1 cellular context compared by ENCODE assay signal in the genomic region with DNA sequence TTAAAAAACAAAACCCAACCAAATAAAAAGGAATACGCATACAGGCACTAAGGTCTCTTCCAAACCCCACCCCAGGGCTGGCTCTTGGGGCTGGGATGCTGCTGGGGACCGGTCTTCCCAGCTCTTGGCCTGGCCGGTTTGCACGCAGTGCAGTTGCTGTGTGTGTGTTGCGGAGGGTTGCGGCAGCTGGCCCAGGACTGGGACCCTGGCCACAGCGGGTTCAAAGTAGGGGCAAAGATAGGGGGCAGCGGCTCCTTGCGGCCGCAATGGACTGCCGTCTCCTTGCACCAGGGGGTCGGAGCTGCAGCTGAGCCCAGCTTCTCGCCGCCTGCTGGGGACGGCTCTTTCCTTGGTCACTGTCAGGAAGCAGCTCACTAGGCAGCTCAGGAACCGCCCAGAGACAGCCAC.
TF ChIP-seq lines count a peak whose summit lies in the region.

No MANE protein-coding gene starts in this region.

TF ChIP-seq in K562, 482 proteins besides CTCF, POLR2A, EP300 and RAD21:
- TF ChIP-seq, protein P1, sequence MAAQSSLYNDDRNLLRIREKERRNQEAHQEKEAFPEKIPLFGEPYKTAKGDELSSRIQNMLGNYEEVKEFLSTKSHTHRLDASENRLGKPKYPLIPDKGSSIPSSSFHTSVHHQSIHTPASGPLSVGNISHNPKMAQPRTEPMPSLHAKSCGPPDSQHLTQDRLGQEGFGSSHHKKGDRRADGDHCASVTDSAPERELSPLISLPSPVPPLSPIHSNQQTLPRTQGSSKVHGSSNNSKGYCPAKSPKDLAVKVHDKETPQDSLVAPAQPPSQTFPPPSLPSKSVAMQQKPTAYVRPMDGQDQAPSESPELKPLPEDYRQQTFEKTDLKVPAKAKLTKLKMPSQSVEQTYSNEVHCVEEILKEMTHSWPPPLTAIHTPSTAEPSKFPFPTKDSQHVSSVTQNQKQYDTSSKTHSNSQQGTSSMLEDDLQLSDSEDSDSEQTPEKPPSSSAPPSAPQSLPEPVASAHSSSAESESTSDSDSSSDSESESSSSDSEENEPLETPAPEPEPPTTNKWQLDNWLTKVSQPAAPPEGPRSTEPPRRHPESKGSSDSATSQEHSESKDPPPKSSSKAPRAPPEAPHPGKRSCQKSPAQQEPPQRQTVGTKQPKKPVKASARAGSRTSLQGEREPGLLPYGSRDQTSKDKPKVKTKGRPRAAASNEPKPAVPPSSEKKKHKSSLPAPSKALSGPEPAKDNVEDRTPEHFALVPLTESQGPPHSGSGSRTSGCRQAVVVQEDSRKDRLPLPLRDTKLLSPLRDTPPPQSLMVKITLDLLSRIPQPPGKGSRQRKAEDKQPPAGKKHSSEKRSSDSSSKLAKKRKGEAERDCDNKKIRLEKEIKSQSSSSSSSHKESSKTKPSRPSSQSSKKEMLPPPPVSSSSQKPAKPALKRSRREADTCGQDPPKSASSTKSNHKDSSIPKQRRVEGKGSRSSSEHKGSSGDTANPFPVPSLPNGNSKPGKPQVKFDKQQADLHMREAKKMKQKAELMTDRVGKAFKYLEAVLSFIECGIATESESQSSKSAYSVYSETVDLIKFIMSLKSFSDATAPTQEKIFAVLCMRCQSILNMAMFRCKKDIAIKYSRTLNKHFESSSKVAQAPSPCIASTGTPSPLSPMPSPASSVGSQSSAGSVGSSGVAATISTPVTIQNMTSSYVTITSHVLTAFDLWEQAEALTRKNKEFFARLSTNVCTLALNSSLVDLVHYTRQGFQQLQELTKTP (IDR thresholded peaks at IDR 0.05; ENCODE audit: low read depth in 1 of 2, partially characterized antibody in 2 of 2): no peak
- TF ChIP-seq EZH2 (IDR thresholded peaks at IDR 0.05; ENCODE audit: borderline replicate concordance, low read depth, low read length): no peak
- no peak for TF ChIP-seq HDAC6 (IDR thresholded peaks at IDR 0.05; ENCODE audit: low read depth, low read length)
- TF ChIP-seq, protein P2, sequence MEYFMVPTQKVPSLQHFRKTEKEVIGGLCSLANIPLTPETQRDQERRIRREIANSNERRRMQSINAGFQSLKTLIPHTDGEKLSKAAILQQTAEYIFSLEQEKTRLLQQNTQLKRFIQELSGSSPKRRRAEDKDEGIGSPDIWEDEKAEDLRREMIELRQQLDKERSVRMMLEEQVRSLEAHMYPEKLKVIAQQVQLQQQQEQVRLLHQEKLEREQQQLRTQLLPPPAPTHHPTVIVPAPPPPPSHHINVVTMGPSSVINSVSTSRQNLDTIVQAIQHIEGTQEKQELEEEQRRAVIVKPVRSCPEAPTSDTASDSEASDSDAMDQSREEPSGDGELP (CRISPR knock-in tag; IDR thresholded peaks at IDR 0.05; ENCODE audit: borderline replicate concordance): no peak
- no peak for TF ChIP-seq POLR2B (IDR thresholded peaks at IDR 0.05; ENCODE audit: low read depth, partially characterized antibody)
- TF ChIP-seq, protein P3, sequence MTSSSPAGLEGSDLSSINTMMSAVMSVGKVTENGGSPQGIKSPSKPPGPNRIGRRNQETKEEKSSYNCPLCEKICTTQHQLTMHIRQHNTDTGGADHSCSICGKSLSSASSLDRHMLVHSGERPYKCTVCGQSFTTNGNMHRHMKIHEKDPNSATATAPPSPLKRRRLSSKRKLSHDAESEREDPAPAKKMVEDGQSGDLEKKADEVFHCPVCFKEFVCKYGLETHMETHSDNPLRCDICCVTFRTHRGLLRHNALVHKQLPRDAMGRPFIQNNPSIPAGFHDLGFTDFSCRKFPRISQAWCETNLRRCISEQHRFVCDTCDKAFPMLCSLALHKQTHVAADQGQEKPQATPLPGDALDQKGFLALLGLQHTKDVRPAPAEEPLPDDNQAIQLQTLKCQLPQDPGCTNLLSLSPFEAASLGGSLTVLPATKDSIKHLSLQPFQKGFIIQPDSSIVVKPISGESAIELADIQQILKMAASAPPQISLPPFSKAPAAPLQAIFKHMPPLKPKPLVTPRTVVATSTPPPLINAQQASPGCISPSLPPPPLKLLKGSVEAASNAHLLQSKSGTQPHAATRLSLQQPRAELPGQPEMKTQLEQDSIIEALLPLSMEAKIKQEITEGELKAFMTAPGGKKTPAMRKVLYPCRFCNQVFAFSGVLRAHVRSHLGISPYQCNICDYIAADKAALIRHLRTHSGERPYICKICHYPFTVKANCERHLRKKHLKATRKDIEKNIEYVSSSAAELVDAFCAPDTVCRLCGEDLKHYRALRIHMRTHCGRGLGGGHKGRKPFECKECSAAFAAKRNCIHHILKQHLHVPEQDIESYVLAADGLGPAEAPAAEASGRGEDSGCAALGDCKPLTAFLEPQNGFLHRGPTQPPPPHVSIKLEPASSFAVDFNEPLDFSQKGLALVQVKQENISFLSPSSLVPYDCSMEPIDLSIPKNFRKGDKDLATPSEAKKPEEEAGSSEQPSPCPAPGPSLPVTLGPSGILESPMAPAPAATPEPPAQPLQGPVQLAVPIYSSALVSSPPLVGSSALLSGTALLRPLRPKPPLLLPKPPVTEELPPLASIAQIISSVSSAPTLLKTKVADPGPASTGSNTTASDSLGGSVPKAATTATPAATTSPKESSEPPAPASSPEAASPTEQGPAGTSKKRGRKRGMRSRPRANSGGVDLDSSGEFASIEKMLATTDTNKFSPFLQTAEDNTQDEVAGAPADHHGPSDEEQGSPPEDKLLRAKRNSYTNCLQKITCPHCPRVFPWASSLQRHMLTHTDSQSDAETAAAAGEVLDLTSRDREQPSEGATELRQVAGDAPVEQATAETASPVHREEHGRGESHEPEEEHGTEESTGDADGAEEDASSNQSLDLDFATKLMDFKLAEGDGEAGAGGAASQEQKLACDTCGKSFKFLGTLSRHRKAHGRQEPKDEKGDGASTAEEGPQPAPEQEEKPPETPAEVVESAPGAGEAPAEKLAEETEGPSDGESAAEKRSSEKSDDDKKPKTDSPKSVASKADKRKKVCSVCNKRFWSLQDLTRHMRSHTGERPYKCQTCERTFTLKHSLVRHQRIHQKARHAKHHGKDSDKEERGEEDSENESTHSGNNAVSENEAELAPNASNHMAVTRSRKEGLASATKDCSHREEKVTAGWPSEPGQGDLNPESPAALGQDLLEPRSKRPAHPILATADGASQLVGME (CRISPR knock-in tag; IDR thresholded peaks at IDR 0.05): no peak
- TF ChIP-seq NUFIP1 (IDR thresholded peaks at IDR 0.05; ENCODE audit: partially characterized antibody): no peak
- TF ChIP-seq, protein P4, sequence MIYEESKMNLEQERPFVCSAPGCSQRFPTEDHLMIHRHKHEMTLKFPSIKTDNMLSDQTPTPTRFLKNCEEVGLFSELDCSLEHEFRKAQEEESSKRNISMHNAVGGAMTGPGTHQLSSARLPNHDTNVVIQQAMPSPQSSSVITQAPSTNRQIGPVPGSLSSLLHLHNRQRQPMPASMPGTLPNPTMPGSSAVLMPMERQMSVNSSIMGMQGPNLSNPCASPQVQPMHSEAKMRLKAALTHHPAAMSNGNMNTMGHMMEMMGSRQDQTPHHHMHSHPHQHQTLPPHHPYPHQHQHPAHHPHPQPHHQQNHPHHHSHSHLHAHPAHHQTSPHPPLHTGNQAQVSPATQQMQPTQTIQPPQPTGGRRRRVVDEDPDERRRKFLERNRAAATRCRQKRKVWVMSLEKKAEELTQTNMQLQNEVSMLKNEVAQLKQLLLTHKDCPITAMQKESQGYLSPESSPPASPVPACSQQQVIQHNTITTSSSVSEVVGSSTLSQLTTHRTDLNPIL (CRISPR knock-in tag; IDR thresholded peaks at IDR 0.05): no peak
- TF ChIP-seq, protein P5, sequence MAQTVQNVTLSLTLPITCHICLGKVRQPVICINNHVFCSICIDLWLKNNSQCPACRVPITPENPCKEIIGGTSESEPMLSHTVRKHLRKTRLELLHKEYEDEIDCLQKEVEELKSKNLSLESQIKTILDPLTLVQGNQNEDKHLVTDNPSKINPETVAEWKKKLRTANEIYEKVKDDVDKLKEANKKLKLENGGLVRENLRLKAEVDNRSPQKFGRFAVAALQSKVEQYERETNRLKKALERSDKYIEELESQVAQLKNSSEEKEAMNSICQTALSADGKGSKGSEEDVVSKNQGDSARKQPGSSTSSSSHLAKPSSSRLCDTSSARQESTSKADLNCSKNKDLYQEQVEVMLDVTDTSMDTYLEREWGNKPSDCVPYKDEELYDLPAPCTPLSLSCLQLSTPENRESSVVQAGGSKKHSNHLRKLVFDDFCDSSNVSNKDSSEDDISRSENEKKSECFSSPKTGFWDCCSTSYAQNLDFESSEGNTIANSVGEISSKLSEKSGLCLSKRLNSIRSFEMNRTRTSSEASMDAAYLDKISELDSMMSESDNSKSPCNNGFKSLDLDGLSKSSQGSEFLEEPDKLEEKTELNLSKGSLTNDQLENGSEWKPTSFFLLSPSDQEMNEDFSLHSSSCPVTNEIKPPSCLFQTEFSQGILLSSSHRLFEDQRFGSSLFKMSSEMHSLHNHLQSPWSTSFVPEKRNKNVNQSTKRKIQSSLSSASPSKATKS (CRISPR knock-in tag; IDR thresholded peaks at IDR 0.05): no peak
- TF ChIP-seq TAF7 (tag; IDR thresholded peaks at IDR 0.05): no peak
- TF ChIP-seq ZNF316 (IDR thresholded peaks at IDR 0.05): no peak
- TF ChIP-seq CHCHD3 (CRISPR knock-in tag; IDR thresholded peaks at IDR 0.05): no peak
